9 cellular contexts compared by ENCODE assay signal in genomic region chr2:10091182-10091932, GRCh38. TPM values are rescaled to one million over a fixed set of nuclear protein-coding genes. Genes with fewer than 3 reads are reported as not detected.
DNase-seq lines count a peak whose midpoint lies in the region; ATAC-seq and TF ChIP-seq lines count a peak whose summit lies in the region.
"Had no signal": no experiment of that assay in that cellular context is flagged by ENCODE, and none has a peak within 500 bp of the region (broad histone marks: within the 10 kb centered on the region; RNA-seq: fewer than 3 reads in every experiment).

No MANE protein-coding gene starts in this region.

- H3K27me3 ChIP-seq in CD4-positive, alpha-beta T cell (ENCODE audit: control insufficient read depth, insufficient read depth, low read length) = peaks cover 55% of the 10 kb centered on the region

- POLR2A ChIA-PET in CD4-positive, alpha-beta T cell (lab: Charles Lee) = interaction anchor here (2.0 kb wide), 1 partner anchor 10 kb away, joined by 5 read pairs; no protein-coding TSS in a partner anchor

- no peak overlapping the region for H3K27ac ChIP-seq in CD4-positive, alpha-beta T cell (ENCODE audit: low read depth, low read length)
- H3K27ac ChIP-seq: SJSA1 had no signal

- peak in 3 of 10 experiments; percentile 16 to 30 (median 20) for DNase-seq in CD4-positive, alpha-beta T cell
- DNase-seq in activated naive CD4-positive, alpha-beta T cell treated with anti-CD3 and anti-CD28 coated beads, Interleukin-2, amount 50 U/mL, for 16 hours = peak; percentile 38
- DNase-seq in mucosa of gallbladder (ENCODE audit: low spot score) = peak; percentile 54
- no peak for DNase-seq in NCI-H748 treated with DMSO at 0.1 percent for 48 hours (lab: John Stamatoyannopoulos, UW)
- no peak for DNase-seq in NAMALWA (ENCODE audit: low spot score)
- DNase-seq in COLO668 (lab: John Stamatoyannopoulos, UW; ENCODE audit: unreplicated experiment) = no peak

- no peaks in the 10 kb centered on the region for H3K9me3 Mint-ChIP-seq in CD4-positive, alpha-beta T cell

- no peak for TF ChIP-seq CTCF in CD4-positive, alpha-beta T cell (IDR thresholded peaks at IDR 0.05)

- no peaks in the 10 kb centered on the region for H3K36me3 Mint-ChIP-seq in CD4-positive, alpha-beta T cell (ENCODE audit: low read depth)

- H3K9me3 ChIP-seq in CD4-positive, alpha-beta T cell (ENCODE audit: control insufficient read depth, low read length) = no peaks in the 10 kb centered on the region

- H3K27ac Mint-ChIP-seq in CD4-positive, alpha-beta T cell = no peak overlapping the region

- intact Hi-C loops in CD4-positive, alpha-beta T cell (cut with DNase I, micrococcal nuclease) = no loop called here

- H3K4me1 Mint-ChIP-seq in CD4-positive, alpha-beta T cell (ENCODE audit: low read depth) = peaks cover 14% of the 10 kb centered on the region

- peak overlapping the region; percentile 58 for H3K4me3 Mint-ChIP-seq in CD4-positive, alpha-beta T cell

- CTCF ChIA-PET in CD4-positive, alpha-beta T cell (lab: Charles Lee) = interaction anchor here (1.4 to 3.0 kb wide), 2 partner anchors 19 kb away, joined by 6 to 13 read pairs; no protein-coding TSS in a partner anchor

- ATAC-seq in CD4-positive, alpha-beta T cell (ENCODE audit: poor library complexity) = peak; percentile 44
- ATAC-seq in HG03066 (IDR thresholded peaks at IDR 0.05; ENCODE audit: low read depth, unreplicated experiment) (peak; percentile 45), HG03565 (IDR thresholded peaks at IDR 0.05; ENCODE audit: unreplicated experiment) (no peak)

- H3K27me3 Mint-ChIP-seq in CD4-positive, alpha-beta T cell = peaks cover 84% of the 10 kb centered on the region

RNA-seq across cellular contexts. Expression of gene CYS1, which starts 11.1 kb away (rescaled TPM):
- total RNA-seq in CD4-positive, alpha-beta T cell = not detected
- total RNA-seq in mucosa of gallbladder = 27.8 TPM

RNA-seq across cellular contexts. Expression of gene RRM2, which starts 31.2 kb away (rescaled TPM):
- 1 to 10 TPM; 1.4 to 1.6 TPM for total RNA-seq in CD4-positive, alpha-beta T cell
- 5.4 TPM for total RNA-seq in mucosa of gallbladder

RNA-seq across cellular contexts. Expression of gene KLF11, which starts 48.0 kb away (rescaled TPM):
- total RNA-seq in CD4-positive, alpha-beta T cell = 10 to 100 TPM; 26.7 to 29.6 TPM
- 22.8 TPM for total RNA-seq in mucosa of gallbladder

Comparison
In these comparisons a context has a peak if more than half of its experiments do, and no peak if none do; other contexts are left out.
1. DNase-seq: peak in activated naive CD4-positive, alpha-beta T cell treated with anti-CD3 and anti-CD28 coated beads, Interleukin-2, amount 50 U/mL, for 16 hours (single experiment) and mucosa of gallbladder (single experiment); none in NCI-H748 treated with DMSO at 0.1 percent for 48 hours (single experiment), NAMALWA (single experiment) and COLO668 (single experiment).
2. RNA of gene CYS1, which starts 11.1 kb away (total RNA-seq): 27.8 TPM in mucosa of gallbladder (single experiment); not detected in CD4-positive, alpha-beta T cell; every median in the first group is over 10 times any median in the second.